ENCODE assay signal across 31 cellular contexts in genomic region chr14:48527832-48528231, GRCh38.
"Had no signal": no experiment of that assay in that cellular context is flagged by ENCODE, and none has a peak within 500 bp of the region (broad histone marks: within the 10 kb centered on the region; RNA-seq: fewer than 3 reads in every experiment).

No MANE protein-coding gene starts in this region.

- DNase-seq: activated CD4-positive, alpha-beta T cell treated with anti-CD3 and anti-CD28 coated beads, Interleukin-2, amount 10 ng/mL, durations not matched to agents 24 days and 14 days; activated CD4-positive, alpha-beta T cell treated with anti-CD3 and anti-CD28 coated beads, Interleukin-2, amount 50 U/mL, for 4 hours; activated CD4-positive, CD25-positive, alpha-beta regulatory T cell; activated CD8-positive, alpha-beta T cell treated with anti-CD3 and anti-CD28 coated beads for 36 hours; activated effector memory CD4-positive, alpha-beta T cell treated with anti-CD3 and anti-CD28 coated beads, Interleukin-2, amount 50 U/mL, for 16 hours; activated naive CD4-positive, alpha-beta T cell; activated naive CD4-positive, alpha-beta T cell treated with anti-CD3 and anti-CD28 coated beads, Interleukin-2, amount 50 U/mL, for 16 hours; activated naive CD8-positive, alpha-beta T cell treated with anti-CD3 and anti-CD28 coated beads for 36 hours; activated T-cell treated with anti-CD3 and anti-CD28 coated beads, Interleukin-2, amount 50 U/mL, for 1 hour; activated T-cell treated with anti-CD3 and anti-CD28 coated beads, Interleukin-2, amount 50 U/mL, for 72 hours; amniotic stem cell; Kasumi-1; KG1; MG63; NCI-H1048; NCI-H1105 treated with DMSO at 0.1 percent for 48 hours; NCI-H1436; NCI-H1694; NCI-H2029; NCI-H345; NCI-H524 treated with DMSO at 0.1 percent for 48 hours; NCI-H748 treated with DMSO at 0.1 percent for 48 hours; NK-92 treated with Interleukin-12 subunit alpha and Interleukin-12 subunit beta, amount 100 ng/mL, for 24 hours; PC-3; Right ventricle myocardium superior; SW 1271; T-helper 1 cell; T-helper 2 cell; T-helper 9 cell had no signal

- H3K27ac Mint-ChIP-seq: activated CD4-positive, alpha-beta T cell treated with anti-CD3 and anti-CD28 coated beads, Interleukin-2, amount 10 ng/mL, durations not matched to agents 24 days and 14 days; activated CD8-positive, alpha-beta T cell treated with anti-CD3 and anti-CD28 coated beads for 36 hours; activated naive CD8-positive, alpha-beta T cell treated with anti-CD3 and anti-CD28 coated beads for 36 hours; activated T-cell treated with anti-CD3 and anti-CD28 coated beads, Interleukin-2, amount 50 U/mL, for 72 hours; activated T-helper 17 cell treated with anti-CD3 and anti-CD28 coated beads, Interleukin-2, amount 50 U/mL, for 72 hours had no signal

- H3K27me3 Mint-ChIP-seq: activated CD4-positive, alpha-beta T cell treated with anti-CD3 and anti-CD28 coated beads, Interleukin-2, amount 10 ng/mL, durations not matched to agents 24 days and 14 days; activated CD8-positive, alpha-beta T cell treated with anti-CD3 and anti-CD28 coated beads for 36 hours; activated naive CD8-positive, alpha-beta T cell treated with anti-CD3 and anti-CD28 coated beads for 36 hours; activated T-helper 17 cell treated with anti-CD3 and anti-CD28 coated beads, Interleukin-2, amount 50 U/mL, for 72 hours; central memory CD8-positive, alpha-beta T cell had no signal

- H3K36me3 Mint-ChIP-seq: activated naive CD8-positive, alpha-beta T cell treated with anti-CD3 and anti-CD28 coated beads for 36 hours had no signal

- H3K4me1 Mint-ChIP-seq: activated CD4-positive, alpha-beta T cell treated with anti-CD3 and anti-CD28 coated beads, Interleukin-2, amount 10 ng/mL, durations not matched to agents 24 days and 14 days; activated naive CD8-positive, alpha-beta T cell treated with anti-CD3 and anti-CD28 coated beads for 36 hours; activated T-helper 17 cell treated with anti-CD3 and anti-CD28 coated beads, Interleukin-2, amount 50 U/mL, for 72 hours; central memory CD8-positive, alpha-beta T cell had no signal

- ATAC-seq: activated CD8-positive, alpha-beta T cell treated with anti-CD3 and anti-CD28 coated beads for 36 hours; activated T-cell treated with anti-CD3 and anti-CD28 coated beads, Interleukin-2, amount 50 U/mL, for 72 hours; activated T-helper 17 cell treated with anti-CD3 and anti-CD28 coated beads, Interleukin-2, amount 50 U/mL, for 72 hours; PC-3 had no signal

- H3K4me3 Mint-ChIP-seq: activated CD4-positive, alpha-beta T cell treated with anti-CD3 and anti-CD28 coated beads, Interleukin-2, amount 10 ng/mL, durations not matched to agents 24 days and 14 days; activated CD8-positive, alpha-beta T cell treated with anti-CD3 and anti-CD28 coated beads for 36 hours; activated naive CD8-positive, alpha-beta T cell treated with anti-CD3 and anti-CD28 coated beads for 36 hours; activated T-cell treated with anti-CD3 and anti-CD28 coated beads, Interleukin-2, amount 50 U/mL, for 72 hours; activated T-helper 17 cell treated with anti-CD3 and anti-CD28 coated beads, Interleukin-2, amount 50 U/mL, for 72 hours; central memory CD8-positive, alpha-beta T cell had no signal

- H3K9me3 Mint-ChIP-seq: activated CD4-positive, alpha-beta T cell treated with anti-CD3 and anti-CD28 coated beads, Interleukin-2, amount 10 ng/mL, durations not matched to agents 24 days and 14 days; activated naive CD8-positive, alpha-beta T cell treated with anti-CD3 and anti-CD28 coated beads for 36 hours had no signal
